ENCODE assay signal across 1 cellular context in the genomic region with DNA sequence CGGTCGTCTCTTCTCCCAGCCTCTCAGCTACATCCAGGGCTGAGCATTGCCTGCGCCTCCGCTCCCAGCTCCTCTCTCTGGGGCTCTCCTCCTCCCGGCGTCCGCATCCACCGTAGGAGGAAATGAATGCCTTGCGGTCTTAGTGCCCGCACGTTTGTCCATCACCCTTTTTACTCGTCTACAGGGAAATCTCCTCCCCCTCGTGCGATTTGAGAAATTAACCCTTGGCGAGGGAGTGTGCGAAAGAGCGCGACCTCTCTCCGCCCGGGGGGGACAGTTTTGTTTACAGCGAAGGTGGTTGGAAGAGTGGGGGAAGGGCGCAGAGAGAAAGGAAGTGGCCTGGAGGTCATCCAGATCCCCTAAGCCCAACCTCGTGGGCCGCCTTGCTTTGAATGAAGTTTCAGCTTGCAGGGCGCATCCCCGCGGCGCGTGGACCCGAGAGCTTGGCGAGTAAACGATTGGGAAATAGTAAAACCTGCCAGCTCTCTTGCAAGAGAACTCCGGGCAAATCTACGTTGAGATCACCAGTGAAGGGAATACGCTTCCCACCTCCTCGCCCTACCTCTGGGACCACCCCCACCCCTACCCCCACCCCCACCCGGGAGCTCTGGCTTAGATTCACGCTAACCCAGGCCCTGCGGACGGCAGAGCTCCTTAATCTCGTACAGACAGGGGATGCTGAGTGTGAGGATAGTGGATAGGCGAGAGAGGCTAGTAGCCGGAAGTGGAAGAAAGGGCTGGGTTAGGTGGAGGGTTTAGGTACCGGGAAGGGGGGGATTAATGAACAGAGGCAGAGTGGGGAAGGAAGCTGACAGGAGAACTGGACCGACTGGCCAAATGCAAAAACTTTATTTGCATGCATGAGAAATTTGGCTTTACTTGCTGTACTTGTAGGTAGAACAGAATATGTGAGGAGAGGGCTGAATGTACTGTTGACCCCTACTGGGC.
TF ChIP-seq lines count a peak whose summit lies in the region.

A gene with protein sequence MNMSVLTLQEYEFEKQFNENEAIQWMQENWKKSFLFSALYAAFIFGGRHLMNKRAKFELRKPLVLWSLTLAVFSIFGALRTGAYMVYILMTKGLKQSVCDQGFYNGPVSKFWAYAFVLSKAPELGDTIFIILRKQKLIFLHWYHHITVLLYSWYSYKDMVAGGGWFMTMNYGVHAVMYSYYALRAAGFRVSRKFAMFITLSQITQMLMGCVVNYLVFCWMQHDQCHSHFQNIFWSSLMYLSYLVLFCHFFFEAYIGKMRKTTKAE (minus strand): TSS at position 144 of the 948 bp plus-strand sequence. CDS start 280 bp downstream, outside the sequence.

TF ChIP-seq in HepG2, 621 proteins besides CTCF, POLR2A, EP300 and RAD21 (continued from another document and continues in another):
- TF ChIP-seq, protein P1, sequence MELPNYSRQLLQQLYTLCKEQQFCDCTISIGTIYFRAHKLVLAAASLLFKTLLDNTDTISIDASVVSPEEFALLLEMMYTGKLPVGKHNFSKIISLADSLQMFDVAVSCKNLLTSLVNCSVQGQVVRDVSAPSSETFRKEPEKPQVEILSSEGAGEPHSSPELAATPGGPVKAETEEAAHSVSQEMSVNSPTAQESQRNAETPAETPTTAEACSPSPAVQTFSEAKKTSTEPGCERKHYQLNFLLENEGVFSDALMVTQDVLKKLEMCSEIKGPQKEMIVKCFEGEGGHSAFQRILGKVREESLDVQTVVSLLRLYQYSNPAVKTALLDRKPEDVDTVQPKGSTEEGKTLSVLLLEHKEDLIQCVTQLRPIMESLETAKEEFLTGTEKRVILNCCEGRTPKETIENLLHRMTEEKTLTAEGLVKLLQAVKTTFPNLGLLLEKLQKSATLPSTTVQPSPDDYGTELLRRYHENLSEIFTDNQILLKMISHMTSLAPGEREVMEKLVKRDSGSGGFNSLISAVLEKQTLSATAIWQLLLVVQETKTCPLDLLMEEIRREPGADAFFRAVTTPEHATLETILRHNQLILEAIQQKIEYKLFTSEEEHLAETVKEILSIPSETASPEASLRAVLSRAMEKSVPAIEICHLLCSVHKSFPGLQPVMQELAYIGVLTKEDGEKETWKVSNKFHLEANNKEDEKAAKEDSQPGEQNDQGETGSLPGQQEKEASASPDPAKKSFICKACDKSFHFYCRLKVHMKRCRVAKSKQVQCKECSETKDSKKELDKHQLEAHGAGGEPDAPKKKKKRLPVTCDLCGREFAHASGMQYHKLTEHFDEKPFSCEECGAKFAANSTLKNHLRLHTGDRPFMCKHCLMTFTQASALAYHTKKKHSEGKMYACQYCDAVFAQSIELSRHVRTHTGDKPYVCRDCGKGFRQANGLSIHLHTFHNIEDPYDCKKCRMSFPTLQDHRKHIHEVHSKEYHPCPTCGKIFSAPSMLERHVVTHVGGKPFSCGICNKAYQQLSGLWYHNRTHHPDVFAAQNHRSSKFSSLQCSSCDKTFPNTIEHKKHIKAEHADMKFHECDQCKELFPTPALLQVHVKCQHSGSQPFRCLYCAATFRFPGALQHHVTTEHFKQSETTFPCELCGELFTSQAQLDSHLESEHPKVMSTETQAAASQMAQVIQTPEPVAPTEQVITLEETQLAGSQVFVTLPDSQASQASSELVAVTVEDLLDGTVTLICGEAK (IDR thresholded peaks at IDR 0.05) = no peak
- TF ChIP-seq, protein P1 (CRISPR knock-in tag; IDR thresholded peaks at IDR 0.05) = no peak; the same call in 1 of the 2 replicates
- TF ChIP-seq ZSCAN31 (CRISPR knock-in tag; IDR thresholded peaks at IDR 0.05; ENCODE audit: low read depth) = 0 out of 2 replicates have a peak, but pooled peaks have one; percentile 59
- no peak for TF ChIP-seq POLR2AphosphoS2 (IDR thresholded peaks at IDR 0.05; ENCODE audit: low read depth, low read length)
- peak; percentile 94 for TF ChIP-seq FOXO1 (CRISPR knock-in tag; IDR thresholded peaks at IDR 0.05)
- no peak for TF ChIP-seq ZNF460 (CRISPR knock-in tag; IDR thresholded peaks at IDR 0.05; ENCODE audit: borderline replicate concordance)
- peak; percentile 59; the same call in 1 of the 2 replicates for TF ChIP-seq ELF1 (CRISPR knock-in tag; IDR thresholded peaks at IDR 0.05)
- TF ChIP-seq ZNF776 (CRISPR knock-in tag; IDR thresholded peaks at IDR 0.05) = no peak
- TF ChIP-seq ZMYM2 (CRISPR knock-in tag; IDR thresholded peaks at IDR 0.05) = 0 out of 2 replicates have a peak, but pooled peaks have one; percentile 26
- peak; percentile 52; the same call in 1 of the 2 replicates for TF ChIP-seq ZSCAN21 (CRISPR knock-in tag; IDR thresholded peaks at IDR 0.05; ENCODE audit: borderline replicate concordance)
- TF ChIP-seq, protein P2, sequence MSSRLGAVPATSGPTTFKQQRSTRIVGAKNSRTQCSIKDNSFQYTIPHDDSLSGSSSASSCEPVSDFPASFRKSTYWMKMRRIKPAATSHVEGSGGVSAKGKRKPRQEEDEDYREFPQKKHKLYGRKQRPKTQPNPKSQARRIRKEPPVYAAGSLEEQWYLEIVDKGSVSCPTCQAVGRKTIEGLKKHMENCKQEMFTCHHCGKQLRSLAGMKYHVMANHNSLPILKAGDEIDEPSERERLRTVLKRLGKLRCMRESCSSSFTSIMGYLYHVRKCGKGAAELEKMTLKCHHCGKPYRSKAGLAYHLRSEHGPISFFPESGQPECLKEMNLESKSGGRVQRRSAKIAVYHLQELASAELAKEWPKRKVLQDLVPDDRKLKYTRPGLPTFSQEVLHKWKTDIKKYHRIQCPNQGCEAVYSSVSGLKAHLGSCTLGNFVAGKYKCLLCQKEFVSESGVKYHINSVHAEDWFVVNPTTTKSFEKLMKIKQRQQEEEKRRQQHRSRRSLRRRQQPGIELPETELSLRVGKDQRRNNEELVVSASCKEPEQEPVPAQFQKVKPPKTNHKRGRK (CRISPR knock-in tag; IDR thresholded peaks at IDR 0.05) = no peak
- TF ChIP-seq SP4 (CRISPR knock-in tag; IDR thresholded peaks at IDR 0.05) = no peak
- TF ChIP-seq, protein P3, sequence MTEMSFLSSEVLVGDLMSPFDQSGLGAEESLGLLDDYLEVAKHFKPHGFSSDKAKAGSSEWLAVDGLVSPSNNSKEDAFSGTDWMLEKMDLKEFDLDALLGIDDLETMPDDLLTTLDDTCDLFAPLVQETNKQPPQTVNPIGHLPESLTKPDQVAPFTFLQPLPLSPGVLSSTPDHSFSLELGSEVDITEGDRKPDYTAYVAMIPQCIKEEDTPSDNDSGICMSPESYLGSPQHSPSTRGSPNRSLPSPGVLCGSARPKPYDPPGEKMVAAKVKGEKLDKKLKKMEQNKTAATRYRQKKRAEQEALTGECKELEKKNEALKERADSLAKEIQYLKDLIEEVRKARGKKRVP (CRISPR knock-in tag; IDR thresholded peaks at IDR 0.05) = no peak; a peak in 1 of 4 replicates
- TF ChIP-seq, protein P4, sequence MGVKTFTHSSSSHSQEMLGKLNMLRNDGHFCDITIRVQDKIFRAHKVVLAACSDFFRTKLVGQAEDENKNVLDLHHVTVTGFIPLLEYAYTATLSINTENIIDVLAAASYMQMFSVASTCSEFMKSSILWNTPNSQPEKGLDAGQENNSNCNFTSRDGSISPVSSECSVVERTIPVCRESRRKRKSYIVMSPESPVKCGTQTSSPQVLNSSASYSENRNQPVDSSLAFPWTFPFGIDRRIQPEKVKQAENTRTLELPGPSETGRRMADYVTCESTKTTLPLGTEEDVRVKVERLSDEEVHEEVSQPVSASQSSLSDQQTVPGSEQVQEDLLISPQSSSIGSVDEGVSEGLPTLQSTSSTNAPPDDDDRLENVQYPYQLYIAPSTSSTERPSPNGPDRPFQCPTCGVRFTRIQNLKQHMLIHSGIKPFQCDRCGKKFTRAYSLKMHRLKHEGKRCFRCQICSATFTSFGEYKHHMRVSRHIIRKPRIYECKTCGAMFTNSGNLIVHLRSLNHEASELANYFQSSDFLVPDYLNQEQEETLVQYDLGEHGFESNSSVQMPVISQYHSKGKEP (CRISPR knock-in tag; IDR thresholded peaks at IDR 0.05) = no peak
- TF ChIP-seq, protein P5, sequence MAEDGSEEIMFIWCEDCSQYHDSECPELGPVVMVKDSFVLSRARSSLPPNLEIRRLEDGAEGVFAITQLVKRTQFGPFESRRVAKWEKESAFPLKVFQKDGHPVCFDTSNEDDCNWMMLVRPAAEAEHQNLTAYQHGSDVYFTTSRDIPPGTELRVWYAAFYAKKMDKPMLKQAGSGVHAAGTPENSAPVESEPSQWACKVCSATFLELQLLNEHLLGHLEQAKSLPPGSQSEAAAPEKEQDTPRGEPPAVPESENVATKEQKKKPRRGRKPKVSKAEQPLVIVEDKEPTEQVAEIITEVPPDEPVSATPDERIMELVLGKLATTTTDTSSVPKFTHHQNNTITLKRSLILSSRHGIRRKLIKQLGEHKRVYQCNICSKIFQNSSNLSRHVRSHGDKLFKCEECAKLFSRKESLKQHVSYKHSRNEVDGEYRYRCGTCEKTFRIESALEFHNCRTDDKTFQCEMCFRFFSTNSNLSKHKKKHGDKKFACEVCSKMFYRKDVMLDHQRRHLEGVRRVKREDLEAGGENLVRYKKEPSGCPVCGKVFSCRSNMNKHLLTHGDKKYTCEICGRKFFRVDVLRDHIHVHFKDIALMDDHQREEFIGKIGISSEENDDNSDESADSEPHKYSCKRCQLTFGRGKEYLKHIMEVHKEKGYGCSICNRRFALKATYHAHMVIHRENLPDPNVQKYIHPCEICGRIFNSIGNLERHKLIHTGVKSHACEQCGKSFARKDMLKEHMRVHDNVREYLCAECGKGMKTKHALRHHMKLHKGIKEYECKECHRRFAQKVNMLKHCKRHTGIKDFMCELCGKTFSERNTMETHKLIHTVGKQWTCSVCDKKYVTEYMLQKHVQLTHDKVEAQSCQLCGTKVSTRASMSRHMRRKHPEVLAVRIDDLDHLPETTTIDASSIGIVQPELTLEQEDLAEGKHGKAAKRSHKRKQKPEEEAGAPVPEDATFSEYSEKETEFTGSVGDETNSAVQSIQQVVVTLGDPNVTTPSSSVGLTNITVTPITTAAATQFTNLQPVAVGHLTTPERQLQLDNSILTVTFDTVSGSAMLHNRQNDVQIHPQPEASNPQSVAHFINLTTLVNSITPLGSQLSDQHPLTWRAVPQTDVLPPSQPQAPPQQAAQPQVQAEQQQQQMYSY (CRISPR knock-in tag; IDR thresholded peaks at IDR 0.05) = no peak
- TF ChIP-seq, protein P6, sequence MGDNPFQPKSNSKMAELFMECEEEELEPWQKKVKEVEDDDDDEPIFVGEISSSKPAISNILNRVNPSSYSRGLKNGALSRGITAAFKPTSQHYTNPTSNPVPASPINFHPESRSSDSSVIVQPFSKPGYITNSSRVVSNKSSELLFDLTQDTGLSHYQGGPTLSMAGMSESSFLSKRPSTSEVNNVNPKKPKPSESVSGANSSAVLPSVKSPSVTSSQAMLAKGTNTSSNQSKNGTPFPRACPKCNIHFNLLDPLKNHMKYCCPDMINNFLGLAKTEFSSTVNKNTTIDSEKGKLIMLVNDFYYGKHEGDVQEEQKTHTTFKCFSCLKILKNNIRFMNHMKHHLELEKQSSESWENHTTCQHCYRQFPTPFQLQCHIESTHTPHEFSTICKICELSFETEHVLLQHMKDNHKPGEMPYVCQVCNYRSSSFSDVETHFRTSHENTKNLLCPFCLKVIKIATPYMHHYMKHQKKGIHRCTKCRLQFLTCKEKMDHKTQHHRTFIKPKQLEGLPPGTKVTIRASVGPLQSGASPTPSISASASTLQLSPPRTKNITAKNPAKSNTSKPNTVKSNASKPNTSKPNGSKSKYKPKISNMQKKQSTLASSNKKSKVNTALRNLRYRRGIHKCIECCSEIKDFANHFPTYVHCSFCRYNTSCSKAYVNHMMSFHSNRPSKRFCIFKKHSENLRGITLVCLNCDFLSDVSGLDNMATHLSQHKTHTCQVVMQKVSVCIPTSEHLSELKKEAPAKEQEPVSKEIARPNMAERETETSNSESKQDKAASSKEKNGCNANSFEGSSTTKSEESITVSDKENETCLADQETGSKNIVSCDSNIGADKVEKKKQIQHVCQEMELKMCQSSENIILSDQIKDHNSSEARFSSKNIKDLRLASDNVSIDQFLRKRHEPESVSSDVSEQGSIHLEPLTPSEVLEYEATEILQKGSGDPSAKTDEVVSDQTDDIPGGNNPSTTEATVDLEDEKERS (CRISPR knock-in tag; IDR thresholded peaks at IDR 0.05) = peak; percentile 44
- no peak for TF ChIP-seq TEAD2 (CRISPR knock-in tag; IDR thresholded peaks at IDR 0.05)
- TF ChIP-seq GABPB1 (CRISPR knock-in tag; IDR thresholded peaks at IDR 0.05) = peak; percentile 72
- TF ChIP-seq, protein P7, sequence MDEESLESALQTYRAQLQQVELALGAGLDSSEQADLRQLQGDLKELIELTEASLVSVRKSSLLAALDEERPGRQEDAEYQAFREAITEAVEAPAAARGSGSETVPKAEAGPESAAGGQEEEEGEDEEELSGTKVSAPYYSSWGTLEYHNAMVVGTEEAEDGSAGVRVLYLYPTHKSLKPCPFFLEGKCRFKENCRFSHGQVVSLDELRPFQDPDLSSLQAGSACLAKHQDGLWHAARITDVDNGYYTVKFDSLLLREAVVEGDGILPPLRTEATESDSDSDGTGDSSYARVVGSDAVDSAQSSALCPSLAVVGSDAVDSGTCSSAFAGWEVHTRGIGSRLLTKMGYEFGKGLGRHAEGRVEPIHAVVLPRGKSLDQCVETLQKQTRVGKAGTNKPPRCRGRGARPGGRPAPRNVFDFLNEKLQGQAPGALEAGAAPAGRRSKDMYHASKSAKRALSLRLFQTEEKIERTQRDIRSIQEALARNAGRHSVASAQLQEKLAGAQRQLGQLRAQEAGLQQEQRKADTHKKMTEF (CRISPR knock-in tag; IDR thresholded peaks at IDR 0.05) = peak; percentile 81
- no peak for TF ChIP-seq ZNF788 (CRISPR knock-in tag; IDR thresholded peaks at IDR 0.05; ENCODE audit: borderline replicate concordance)
